ENCODE assay signal across 15 cellular contexts in genomic region chr20:11912664-11913415, GRCh38.
"Had no signal": no experiment of that assay in that cellular context is flagged by ENCODE, and none has a peak within 500 bp of the region (broad histone marks: within the 10 kb centered on the region; RNA-seq: fewer than 3 reads in every experiment).

No MANE protein-coding gene starts in this region.

- H3K4me1 ChIP-seq: colonic mucosa, parathyroid adenoma had no signal

- H3K4me2 ChIP-seq: hepatocyte had no signal

- H3K9me3 ChIP-seq: colonic mucosa, lower lobe of right lung, sigmoid colon, spleen, thyroid gland had no signal

- H2AFZ ChIP-seq: hepatocyte, parathyroid adenoma had no signal

- H3K36me3 ChIP-seq: colonic mucosa, lower lobe of right lung, sigmoid colon, spleen, thyroid gland had no signal

- H3K4me3 ChIP-seq: colonic mucosa, hepatocyte, lower lobe of right lung, sigmoid colon, spleen, thyroid gland had no signal

- H3K27me3 ChIP-seq: colonic mucosa, hepatocyte, sigmoid colon, spleen, thyroid gland had no signal

- DNase-seq: activated CD4-positive, alpha-beta memory T cell treated with anti-CD3 and anti-CD28 coated beads, Interleukin-2, amount 10 ng/mL, durations not matched to agents 7 days and 5 days; activated CD4-positive, alpha-beta T cell treated with anti-CD3 and anti-CD28 coated beads for 48 hours; activated CD4-positive, CD25-positive, alpha-beta regulatory T cell; activated CD8-positive, alpha-beta memory T cell treated with anti-CD3 and anti-CD28 coated beads, Interleukin-2, amount 10 ng/mL, durations not matched to agents 7 days and 5 days; activated naive CD4-positive, alpha-beta T cell; activated naive CD8-positive, alpha-beta T cell treated with anti-CD3 and anti-CD28 coated beads, Interleukin-2, amount 10 ng/mL, durations not matched to agents 7 days and 5 days; colonic mucosa; lower lobe of right lung; sigmoid colon; spleen; stimulated activated naive CD4-positive, alpha-beta T cell; T-cell had no signal

- H3K27ac ChIP-seq: colonic mucosa, hepatocyte, lower lobe of right lung, parathyroid adenoma, sigmoid colon, spleen, thyroid gland had no signal
